In genomic region chr13:59374720-59375119, GRCh38 we compare ENCODE assay signal across 15 cellular contexts.
"Had no signal": no experiment of that assay in that cellular context is flagged by ENCODE, and none has a peak within 500 bp of the region (broad histone marks: within the 10 kb centered on the region; RNA-seq: fewer than 3 reads in every experiment).

No MANE protein-coding gene starts in this region.

- H3K9me3 ChIP-seq: gastrocnemius medialis, ovary had no signal

- H3K4me1 Mint-ChIP-seq: activated B cell treated with CpG ODN at 0.5 μM for 24 hours; activated CD4-positive, alpha-beta T cell treated with anti-CD3 and anti-CD28 coated beads, Interleukin-2, amount 10 ng/mL, durations not matched to agents 7 days and 5 days; activated naive CD4-positive, alpha-beta T cell treated with anti-CD3 and anti-CD28 coated beads, Interleukin-2, amount 10 ng/mL, durations not matched to agents 7 days and 5 days; activated T-helper 17 cell treated with anti-CD3 and anti-CD28 coated beads, Interleukin-2, amount 50 U/mL, for 72 hours; memory B cell had no signal

- H3K36me3 Mint-ChIP-seq: activated naive CD4-positive, alpha-beta T cell treated with anti-CD3 and anti-CD28 coated beads, Interleukin-2, amount 10 ng/mL, durations not matched to agents 7 days and 5 days; memory B cell had no signal

- H3K27ac Mint-ChIP-seq: activated B cell treated with CpG ODN at 0.5 μM for 24 hours; activated CD4-positive, alpha-beta T cell treated with anti-CD3 and anti-CD28 coated beads, Interleukin-2, amount 10 ng/mL, durations not matched to agents 7 days and 5 days; activated naive CD4-positive, alpha-beta T cell treated with anti-CD3 and anti-CD28 coated beads, Interleukin-2, amount 10 ng/mL, durations not matched to agents 7 days and 5 days; activated T-helper 17 cell treated with anti-CD3 and anti-CD28 coated beads, Interleukin-2, amount 50 U/mL, for 72 hours; memory B cell had no signal

- H3K4me1 ChIP-seq: gastrocnemius medialis had no signal

- H3K27ac ChIP-seq: epithelial cell of prostate, gastrocnemius medialis, left ventricle myocardium inferior, ovary had no signal

- H3K36me3 ChIP-seq: gastrocnemius medialis, heart right ventricle, left ventricle myocardium inferior, ovary had no signal

- H3K4me3 Mint-ChIP-seq: activated B cell treated with CpG ODN at 0.5 μM for 24 hours; activated CD4-positive, alpha-beta T cell treated with anti-CD3 and anti-CD28 coated beads, Interleukin-2, amount 10 ng/mL, durations not matched to agents 7 days and 5 days; activated naive CD4-positive, alpha-beta T cell treated with anti-CD3 and anti-CD28 coated beads, Interleukin-2, amount 10 ng/mL, durations not matched to agents 7 days and 5 days; activated T-helper 17 cell treated with anti-CD3 and anti-CD28 coated beads, Interleukin-2, amount 50 U/mL, for 72 hours; memory B cell; nephron had no signal

- DNase-seq: activated B cell treated with CpG ODN at 0.5 μM for 24 hours; activated CD4-positive, alpha-beta T cell treated with anti-CD3 and anti-CD28 coated beads, Interleukin-2, amount 10 ng/mL, durations not matched to agents 7 days and 5 days; activated naive CD4-positive, alpha-beta T cell treated with anti-CD3 and anti-CD28 coated beads, Interleukin-2, amount 10 ng/mL, durations not matched to agents 7 days and 5 days; activated T-cell treated with anti-CD3 and anti-CD28 coated beads for 4 hours; cortex of kidney; effector CD8-positive, alpha-beta T cell; gastrocnemius medialis; heart right ventricle; left ventricle myocardium inferior; ovary; stimulated activated CD4-positive, alpha-beta T cell treated with anti-CD3 and anti-CD28 coated beads, Interleukin-4, amount 100 ng/mL, for 4 hours had no signal

- ATAC-seq: activated T-helper 17 cell treated with anti-CD3 and anti-CD28 coated beads, Interleukin-2, amount 50 U/mL, for 72 hours; gastrocnemius medialis; heart right ventricle had no signal

- H3K27me3 ChIP-seq: gastrocnemius medialis, heart right ventricle, ovary had no signal

- H3K9me3 Mint-ChIP-seq: activated naive CD4-positive, alpha-beta T cell treated with anti-CD3 and anti-CD28 coated beads, Interleukin-2, amount 10 ng/mL, durations not matched to agents 7 days and 5 days had no signal

- H3K4me3 ChIP-seq: gastrocnemius medialis, heart right ventricle, left ventricle myocardium inferior, ovary had no signal
